In the genomic region with DNA sequence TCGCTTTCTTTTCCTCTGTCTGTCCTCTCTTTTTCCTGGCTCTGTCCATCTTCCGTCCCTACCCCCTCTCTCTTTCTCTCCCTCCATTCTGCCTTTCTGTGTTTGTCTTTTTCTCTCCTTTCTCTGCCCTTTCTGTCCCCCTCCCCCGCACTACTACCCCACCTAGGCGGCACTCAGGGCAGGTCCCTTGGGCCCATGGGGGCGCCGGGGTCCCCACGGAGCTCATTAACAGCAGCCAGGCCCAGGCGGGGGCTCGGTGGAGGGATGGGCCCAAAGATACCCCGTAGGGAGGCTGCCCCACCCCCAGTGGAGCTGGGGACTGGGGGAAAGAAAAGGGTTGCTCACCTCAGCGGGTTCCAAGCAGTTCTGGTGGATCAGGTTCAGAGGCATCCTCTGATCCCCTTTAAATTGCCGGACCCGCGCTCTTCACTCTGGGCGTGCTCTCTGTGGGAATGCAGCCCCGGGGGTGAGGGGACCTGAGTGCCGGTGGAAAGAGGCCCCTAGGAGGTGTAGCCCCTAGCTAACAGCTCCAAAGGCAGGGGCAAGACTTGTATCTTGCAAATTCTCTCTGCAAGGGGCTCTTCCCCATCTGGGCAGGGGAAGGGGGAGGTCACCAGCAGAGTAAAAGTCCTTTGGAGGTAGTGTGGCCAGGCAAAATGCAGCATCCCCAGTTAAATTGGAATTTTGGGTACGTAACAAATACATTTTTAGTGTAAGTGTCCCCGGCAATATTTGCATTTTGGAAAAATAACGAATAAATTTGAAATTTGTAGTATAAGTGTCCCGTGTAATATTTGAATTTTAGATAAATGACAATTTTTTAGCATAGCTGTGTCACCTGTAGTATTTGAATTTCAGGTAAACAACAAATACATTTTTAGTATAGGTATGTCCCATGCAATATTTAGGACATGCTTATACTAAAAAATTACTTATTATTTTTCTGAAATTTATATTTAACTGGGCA, we compare ENCODE assay signal across 12 cellular contexts. TPM values are rescaled to one million over a fixed set of nuclear protein-coding genes. Genes with fewer than 3 reads are reported as not detected.
A peak's percentile ranks its signal among the peaks of the same experiment; 100 is the strongest.
DNase-seq lines count a peak whose midpoint lies in the region; ATAC-seq, FAIRE-seq and TF ChIP-seq lines count a peak whose summit lies in the region.
"Had no signal": no experiment of that assay in that cellular context is flagged by ENCODE, and none has a peak within 500 bp of the region (broad histone marks: within the 10 kb centered on the region; RNA-seq: fewer than 3 reads in every experiment).

No MANE protein-coding gene starts in this region.

- intact Hi-C loops in GM12878 (cut with micrococcal nuclease; ENCODE audit: unreplicated experiment), result no loop called here

- H3K4me1 ChIP-seq in ACC112 (ENCODE audit: control insufficient read depth, insufficient read depth, low read length, unreplicated experiment) (no peaks in the 10 kb centered on the region), GM12878 (ENCODE audit: control insufficient read depth, insufficient read depth, low read length) (peaks cover 7% of the 10 kb centered on the region)

- H4K20me1 ChIP-seq in GM12878 (ENCODE audit: control insufficient read depth, insufficient read depth), result no peaks in the 10 kb centered on the region; the same call in 1 of the 2 replicates

- H3K9me3 Mint-ChIP-seq in mesothelial cell of epicardium, result no peaks in the 10 kb centered on the region

- CTCF ChIA-PET in GM12878 (lab: Yijun Ruan, JAX), result interaction anchor here (0.8 to 1.6 kb wide), 4 partner anchors 16 to 292 kb away, joined by 3 to 6 read pairs (median 4); no protein-coding TSS in a partner anchor

- H3K27me3 ChIP-seq in ACC112 (ENCODE audit: insufficient read depth, low read length) (peaks cover 100% of the 10 kb centered on the region), GM12878 (replicated peaks in 1 of 2; ENCODE audit: control insufficient read depth in 2 of 2, insufficient read depth in 2 of 2, low read length in 1 of 2) (peaks cover 0 to 58% of the 10 kb centered on the region in 2 experiments; a peak in 2 of 4 replicates)

- no peak overlapping the region for H3K4me2 ChIP-seq in GM12878 (ENCODE audit: control insufficient read depth, insufficient read depth)

- H3K9me3 ChIP-seq in GM12878 (replicated peaks; ENCODE audit: control insufficient read depth, insufficient read depth, low read length), result no peaks in the 10 kb centered on the region; the same call in 2 of the 3 replicates
- H3K9me3 ChIP-seq: sigmoid colon had no signal

- TF ChIP-seq EP300 in GM12878 (IDR thresholded peaks at IDR 0.05; ENCODE audit: borderline replicate concordance in 1 of 2, control insufficient read depth in 1 of 2, low read depth in 2 of 2, low read length in 2 of 2), result no peak

- H3K27ac Mint-ChIP-seq in mesothelial cell of epicardium, result no peak overlapping the region

- H3K27me3 Mint-ChIP-seq in mesothelial cell of epicardium (ENCODE audit: low read depth), result peaks cover 95% of the 10 kb centered on the region

- no peak overlapping the region for H3K9ac ChIP-seq in GM12878 (ENCODE audit: control insufficient read depth, insufficient read depth, low read length)

- H3K36me3 Mint-ChIP-seq in mesothelial cell of epicardium, result no peaks in the 10 kb centered on the region

- H3K79me2 ChIP-seq in ACC112 (ENCODE audit: control insufficient read depth, insufficient read depth, low read length, unreplicated experiment) (no peaks in the 10 kb centered on the region), GM12878 (ENCODE audit: control insufficient read depth, insufficient read depth, low read length) (no peaks in the 10 kb centered on the region)

- H3K4me3 ChIP-seq in ACC112 (ENCODE audit: low read depth, low read length), result peak overlapping the region; percentile 63
- no peak overlapping the region for H3K4me3 ChIP-seq in GM12878

- 33% methylated on average over 21 of the region's 21 CpGs for WGBS in GM12878 (ENCODE audit: insufficient coverage, insufficient replicate concordance, low lambda C conversion rate, missing lambda C conversion rate)

- H3K27ac ChIP-seq in ACC112 (ENCODE audit: low read depth, low read length) (no peak overlapping the region), GM12878 (ENCODE audit: control insufficient read depth, insufficient read depth) (no peak overlapping the region)
- H3K27ac ChIP-seq: sigmoid colon had no signal

- no TSS peak for BruUV-seq in GM12878 (replicated peaks; lab: Mats Ljungman, UMichigan)

- peaks cover 19% of the 10 kb centered on the region for H3K4me1 Mint-ChIP-seq in mesothelial cell of epicardium

- H3K4me3 Mint-ChIP-seq in mesothelial cell of epicardium, result peak overlapping the region; percentile 52

- POLR2A ChIA-PET in GM12878 (lab: Charles Lee), result interaction anchor here (0.6 to 0.8 kb wide), 2 partner anchors 53 to 155 kb away, joined by 4 to 5 read pairs; no protein-coding TSS in a partner anchor

- RAD21 ChIA-PET in GM12878 (lab: Charles Lee; ENCODE audit: unreplicated experiment), result interaction anchor here (1.5 to 1.7 kb wide), 2 partner anchors 22 to 78 kb away, joined by 4 to 7 read pairs; no protein-coding TSS in a partner anchor

- TF ChIP-seq POLR2A in GM12878 (IDR thresholded peaks at IDR 0.05; ENCODE audit: low read depth, low read length), result no peak

- TF ChIP-seq CTCF in GM20000 (IDR thresholded peaks at IDR 0.05; ENCODE audit: extremely low read depth, missing control alignments) (no peak), GM12878 (IDR thresholded peaks at IDR 0.05 in 2 of 3, conservative IDR thresholded peaks at IDR 0.05 in 1 of 3; ENCODE audit: control insufficient read depth in 2 of 3, extremely low read depth in 1 of 3, insufficient read depth in 1 of 3, low read depth in 3 of 3, low read length in 3 of 3) (no peak), mesothelial cell of epicardium (IDR thresholded peaks at IDR 0.05; ENCODE audit: unreplicated experiment) (no peak)

- no peaks in the 10 kb centered on the region for H3K36me3 ChIP-seq in ACC112 (ENCODE audit: insufficient read depth, low read length)
- peaks cover 0 to 2% of the 10 kb centered on the region in 2 experiments; a peak in 2 of 4 replicates for H3K36me3 ChIP-seq in GM12878 (ENCODE audit: control insufficient read depth in 2 of 2, insufficient read depth in 2 of 2, low read length in 1 of 2)
- H3K36me3 ChIP-seq: sigmoid colon had no signal

- in situ Hi-C loops in GM12878 (cut with MboI), result no loop called here

- H2AFZ ChIP-seq in ACC112 (ENCODE audit: low read length, unreplicated experiment) (no peak overlapping the region), GM12878 (ENCODE audit: control insufficient read depth, low read depth, low read length) (no peak overlapping the region)

- DNase-seq in GM20000 (ENCODE audit: low spot score) (peak; percentile 44), GM12878 (ENCODE audit: low read depth, low spot score) (no peak), mesothelial cell of epicardium (ENCODE audit: low spot score in 2 of 2, unreplicated experiment in 2 of 2) (no peak), NCI-H748 treated with DMSO at 0.1 percent for 48 hours (lab: John Stamatoyannopoulos, UW) (no peak), occipital lobe (lab: John Stamatoyannopoulos, UW) (no peak), NCI-H1105 treated with DMSO at 0.1 percent for 48 hours (lab: John Stamatoyannopoulos, UW) (no peak), DMS153 (lab: John Stamatoyannopoulos, UW) (no peak)
- DNase-seq: effector CD8-positive, alpha-beta T cell; NCI-H524; sigmoid colon had no signal

- peak; percentile 83 for FAIRE-seq in GM12878 (lab: Jason Lieb, UNC)
- FAIRE-seq: islet of Langerhans had no signal

- no peak for ATAC-seq in GM12878

- SMC1A ChIA-PET in GM12878 (lab: Charles Lee; ENCODE audit: uncharacterized antibody, unreplicated experiment), result interaction anchor here (0.8 to 2.9 kb wide), 3 partner anchors 21 to 246 kb away, joined by 3 to 15 read pairs (median 6); no protein-coding TSS in a partner anchor

- no peak for TF ChIP-seq RAD21 in GM12878 (IDR thresholded peaks at IDR 0.05; ENCODE audit: insufficient read depth, low read depth, low read length)

TF ChIP-seq in GM12878, 131 proteins besides CTCF, POLR2A, EP300 and RAD21 (continues in another document):
- no peak for TF ChIP-seq POU2F2 (IDR thresholded peaks at IDR 0.05; ENCODE audit: borderline replicate concordance, low read depth, low read length)

RNA-seq across cellular contexts. Expression of gene LHX2, which starts 7.4 kb away (rescaled TPM):
- 34.7 and 38.5 TPM in 2 replicates for total RNA-seq in GM12878 (2013; cell fraction: nucleolus; rRNA removed)
- total RNA-seq in GM12878 (2014; rRNA removed) (6.0 and 8.0 TPM in 2 replicates), GM12878 (2014; rRNA removed; fragmentation: Illumina TruSeq; extraction: Trizol) (3.3 TPM in 2 replicates), GM12878 (2021) (9.0 and 10.3 TPM in 2 replicates), mesothelial cell of epicardium (not detected in 3 replicates), occipital lobe (189 TPM)
- polyA plus RNA-seq in GM12878 (2011; ENCODE audit: low read depth), result 1.1 TPM
- polyA plus RNA-seq in GM12878 (2011; rRNA removed) (46.5 and 69.8 TPM in 2 replicates), GM12878 (2014; fragmentation: Illumina TruSeq; extraction: Trizol) (3.6 and 6.0 TPM in 2 replicates), GM12878 (2014; fragmentation: Nextera tagmentation; extraction: Ambion mirVana) (1 to 10 TPM in 1 of 2 experiments, under 1 TPM in 1; 0.82 to 2.6 TPM), GM12878 (2014; rRNA removed) (7.6 and 14.2 TPM in 2 replicates), GM12878 (2016; fragmentation: Nextera tagmentation; extraction: Ambion mirVana) (1 to 10 TPM; 2.6 to 4.6 TPM)
- 109 and 126 TPM in 2 replicates for polyA plus RNA-seq in GM12878 (2011; cell fraction: cytosol; rRNA removed)
- 225 and 243 TPM in 2 replicates for polyA plus RNA-seq in GM12878 (2011; cell fraction: nucleus; rRNA removed)
- 1.7 and 4.5 TPM in 2 replicates for polyA plus RNA-seq in GM12878 (2012)
- polyA minus RNA-seq in GM12878 (2011; rRNA and poly(A)+ RNA removed), result 38.6 and 76.6 TPM in 2 replicates
- 49.9 and 53.2 TPM in 2 replicates for polyA minus RNA-seq in GM12878 (2011; cell fraction: cytosol; rRNA and poly(A)+ RNA removed)
- polyA minus RNA-seq in GM12878 (2011; cell fraction: nucleus; rRNA and poly(A)+ RNA removed), result 34.7 and 46.5 TPM in 2 replicates
- polyA plus RNA-seq: sigmoid colon had no signal
